Comparison of ENCODE assay signal across 8 cellular contexts in the genomic region with DNA sequence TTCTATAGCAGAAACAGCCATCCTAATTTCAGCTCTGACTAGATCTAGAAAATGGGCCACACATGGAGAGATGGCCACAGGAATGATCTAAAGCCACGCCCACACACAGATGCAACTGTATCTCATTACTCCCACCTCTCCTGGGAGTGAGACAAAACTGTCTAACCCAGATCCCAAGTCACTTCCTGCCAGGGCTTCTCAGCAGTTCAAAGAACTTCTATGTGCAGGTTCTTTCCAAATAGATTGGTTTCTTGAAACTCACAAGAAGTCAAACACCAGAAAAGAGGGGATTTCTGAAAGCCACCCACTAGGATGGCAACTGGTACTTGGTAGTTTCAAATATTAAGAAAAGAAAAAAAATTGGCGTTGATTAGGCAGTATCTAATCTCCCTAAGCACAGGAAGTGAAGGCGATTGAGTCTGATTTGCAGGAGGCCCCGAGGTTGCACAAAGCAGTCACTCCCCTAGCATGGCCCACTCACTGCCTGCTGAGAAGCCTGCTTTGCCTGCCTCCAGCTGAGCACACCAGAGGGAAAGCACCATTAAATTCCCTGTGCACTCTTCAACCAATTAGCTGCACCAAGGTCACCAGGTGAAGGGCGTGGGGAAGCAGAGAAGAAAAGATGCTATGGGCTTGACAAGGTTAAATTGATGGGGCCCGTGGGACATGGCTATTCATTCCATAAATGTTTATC. TPM values are rescaled to one million over a fixed set of nuclear protein-coding genes. Genes with fewer than 3 reads are reported as not detected.
A peak's percentile ranks its signal among the peaks of the same experiment; 100 is the strongest.
DNase-seq lines count a peak whose midpoint lies in the region; ATAC-seq and TF ChIP-seq lines count a peak whose summit lies in the region.

No MANE protein-coding gene starts in this region.

- DNase-seq in H7 (peak; percentile 37), MG63 (peak; percentile 23), WTC11 (ENCODE audit: low spot score) (no peak), fibroblast of lung (ENCODE audit: low read depth in 2 of 2) (peak; percentile 8 to 79), ovary (no peak), ureter (ENCODE audit: low spot score) (no peak)
- DNase-seq in stimulated activated CD4-positive, alpha-beta T cell treated with anti-CD3 and anti-CD28 coated beads, Interleukin-2, amount 100 ng/mL, for 48 hours: peak; percentile 38 to 44

- peaks cover 26% of the 10 kb centered on the region for H3K4me1 Mint-ChIP-seq in WTC11

- TF ChIP-seq POLR2A in ovary (IDR thresholded peaks at IDR 0.05): no peak

- H3K27ac Mint-ChIP-seq in WTC11: no peak overlapping the region

- no peaks in the 10 kb centered on the region for H3K79me2 ChIP-seq in fibroblast of lung (ENCODE audit: control insufficient read depth, insufficient read depth, low read length)

- POLR2A ChIA-PET in WTC11 (lab: Charles Lee): no interaction called here

- no peaks in the 10 kb centered on the region; the same call in 1 of the 2 replicates for H3K27me3 Mint-ChIP-seq in WTC11 (ENCODE audit: low read depth)

- H3K36me3 ChIP-seq in H7 (replicated peaks; ENCODE audit: control insufficient read depth, insufficient read depth, low read length) (no peaks in the 10 kb centered on the region; the same call in 1 of the 2 replicates), MG63 (no peaks in the 10 kb centered on the region), fibroblast of lung (ENCODE audit: control insufficient read depth, insufficient read depth, low read length) (peaks cover 2% of the 10 kb centered on the region), ovary (no peaks in the 10 kb centered on the region)

- H3K9me3 ChIP-seq in MG63: no peaks in the 10 kb centered on the region
- H3K9me3 ChIP-seq in fibroblast of lung (ENCODE audit: control insufficient read depth, insufficient read depth, low read depth, low read length): no peaks in the 10 kb centered on the region
- no peaks in the 10 kb centered on the region for H3K9me3 ChIP-seq in ovary

- no peak for TF ChIP-seq CTCF in WTC11 (IDR thresholded peaks at IDR 0.05)
- no peak for TF ChIP-seq CTCF in fibroblast of lung (conservative IDR thresholded peaks at IDR 0.05 in 1 of 2, IDR thresholded peaks at IDR 0.05 in 1 of 2; ENCODE audit: low read depth in 1 of 2, low read length in 2 of 2)
- TF ChIP-seq CTCF in ovary (IDR thresholded peaks at IDR 0.05): no peak

- H2AFZ ChIP-seq in fibroblast of lung (ENCODE audit: low read length): no peak overlapping the region

- H3K36me3 Mint-ChIP-seq in WTC11: no peaks in the 10 kb centered on the region

- H3K4me2 ChIP-seq in fibroblast of lung (ENCODE audit: extremely low read depth, insufficient read depth, low read length): no peak overlapping the region

- CTCF ChIA-PET in WTC11 (lab: Charles Lee): interaction anchor here (0.9 to 2.6 kb wide), 2 partner anchors 192 kb away, joined by 6 to 22 read pairs; no protein-coding TSS in a partner anchor

- H3K4me1 ChIP-seq in fibroblast of lung (ENCODE audit: control insufficient read depth, extremely low read depth, insufficient read depth, low read length) (peaks cover 2% of the 10 kb centered on the region), ovary (ENCODE audit: insufficient read depth) (no peaks in the 10 kb centered on the region)

- H3K4me3 ChIP-seq in H7 (ENCODE audit: insufficient read depth, low read depth, low read length): no peak overlapping the region
- H3K4me3 ChIP-seq in MG63: no peak overlapping the region
- no peak overlapping the region for H3K4me3 ChIP-seq in fibroblast of lung (replicated peaks in 1 of 4; ENCODE audit: control extremely low read depth in 1 of 4, insufficient read depth in 1 of 4, low read depth in 3 of 4, low read length in 4 of 4)
- H3K4me3 ChIP-seq in ovary: no peak overlapping the region

- no peak for TF ChIP-seq EP300 in ovary (IDR thresholded peaks at IDR 0.05)

- no peak overlapping the region for H3K4me3 Mint-ChIP-seq in WTC11

- intact Hi-C loops in ovary (cut with DNase I): loop anchor here in 2 of 4 donors (10.0 kb wide), 1 partner anchor 188 kb away; no protein-coding TSS in a partner anchor

- no peak overlapping the region for H3K9ac ChIP-seq in fibroblast of lung (ENCODE audit: insufficient read depth, low read length)

- H4K20me1 ChIP-seq in fibroblast of lung (ENCODE audit: control insufficient read depth, extremely low read depth, insufficient read depth, low read length): no peaks in the 10 kb centered on the region

- H3K27me3 ChIP-seq in H7 (ENCODE audit: control insufficient read depth, insufficient read depth, low read length): no peaks in the 10 kb centered on the region
- H3K27me3 ChIP-seq in MG63: no peaks in the 10 kb centered on the region
- H3K27me3 ChIP-seq in fibroblast of lung (ENCODE audit: control insufficient read depth, insufficient read depth, low read length): no peaks in the 10 kb centered on the region
- H3K27me3 ChIP-seq in ovary: no peaks in the 10 kb centered on the region

- H3K27ac ChIP-seq in fibroblast of lung (ENCODE audit: insufficient read depth, low read length): no peak overlapping the region
- H3K27ac ChIP-seq in ovary: no peak overlapping the region

- 30 to 34% (median 32%) methylated on average over 6 of the region's 6 CpGs for WGBS in ovary, 3 donors

- ATAC-seq in GM18502 (IDR thresholded peaks at IDR 0.05; ENCODE audit: poor library complexity, unreplicated experiment) (peak; percentile 93), WTC11 (peak; percentile 27)

- H3K9me3 Mint-ChIP-seq in WTC11: 0 out of 2 replicates have a peak, but pooled peaks cover 3% of the 10 kb centered on the region

TF ChIP-seq in WTC11, 78 proteins besides CTCF, POLR2A, EP300 and RAD21:
- no peak for TF ChIP-seq HMGA2 (CRISPR knock-in tag; IDR thresholded peaks at IDR 0.05)
- TF ChIP-seq ZNF423 (CRISPR knock-in tag; IDR thresholded peaks at IDR 0.05): peak; percentile 36; the same call in 1 of the 2 replicates
- TF ChIP-seq ZNF121 (CRISPR knock-in tag; IDR thresholded peaks at IDR 0.05): no peak
- TF ChIP-seq, protein P1, sequence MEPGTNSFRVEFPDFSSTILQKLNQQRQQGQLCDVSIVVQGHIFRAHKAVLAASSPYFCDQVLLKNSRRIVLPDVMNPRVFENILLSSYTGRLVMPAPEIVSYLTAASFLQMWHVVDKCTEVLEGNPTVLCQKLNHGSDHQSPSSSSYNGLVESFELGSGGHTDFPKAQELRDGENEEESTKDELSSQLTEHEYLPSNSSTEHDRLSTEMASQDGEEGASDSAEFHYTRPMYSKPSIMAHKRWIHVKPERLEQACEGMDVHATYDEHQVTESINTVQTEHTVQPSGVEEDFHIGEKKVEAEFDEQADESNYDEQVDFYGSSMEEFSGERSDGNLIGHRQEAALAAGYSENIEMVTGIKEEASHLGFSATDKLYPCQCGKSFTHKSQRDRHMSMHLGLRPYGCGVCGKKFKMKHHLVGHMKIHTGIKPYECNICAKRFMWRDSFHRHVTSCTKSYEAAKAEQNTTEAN (CRISPR knock-in tag; IDR thresholded peaks at IDR 0.05): no peak

RNA-seq across cellular contexts. Expression of gene PAPOLG, which starts 51.1 kb away (rescaled TPM):
- total RNA-seq in H7 (2014; rRNA removed; shearing (Covaris generic)): 26.0 and 33.9 TPM in 2 replicates
- total RNA-seq in MG63 (2014; rRNA removed; shearing (Covaris generic); ENCODE audit: low replicate concordance): 4.2 and 6.5 TPM in 2 replicates
- total RNA-seq in WTC11 (2021) (19.8 to 22.5 TPM (median 21.5 TPM) in 3 replicates), fibroblast of lung (11.2 and 14.1 TPM in 2 replicates), ovary (10 to 100 TPM; 14.1 to 18.4 (median 16.7) TPM), ureter (18.4 TPM)
- polyA plus RNA-seq in fibroblast of lung (9.1 and 11.9 TPM in 2 replicates), ovary (10 to 100 TPM in 1 of 2 donors, 1 to 10 TPM in 1; 8.0 to 15.5 TPM)
- polyA plus RNA-seq in fibroblast of lung (2012): 4.3 and 6.1 TPM in 2 replicates
- polyA minus RNA-seq in fibroblast of lung (ENCODE audit: low replicate concordance): 2.1 and 3.5 TPM in 2 replicates

Comparison
In these comparisons a context has a peak if more than half of its experiments do, and no peak if none do; other contexts are left out.
1. DNase-seq: peak in H7 (single experiment), MG63 (single experiment), fibroblast of lung (2 of 2) and stimulated activated CD4-positive, alpha-beta T cell treated with anti-CD3 and anti-CD28 coated beads, Interleukin-2, amount 100 ng/mL, for 48 hours (2 of 2); none in WTC11 (single experiment), ovary (0 of 5) and ureter (single experiment).